ENCODE assay signal across 17 cellular contexts in the genomic region with DNA sequence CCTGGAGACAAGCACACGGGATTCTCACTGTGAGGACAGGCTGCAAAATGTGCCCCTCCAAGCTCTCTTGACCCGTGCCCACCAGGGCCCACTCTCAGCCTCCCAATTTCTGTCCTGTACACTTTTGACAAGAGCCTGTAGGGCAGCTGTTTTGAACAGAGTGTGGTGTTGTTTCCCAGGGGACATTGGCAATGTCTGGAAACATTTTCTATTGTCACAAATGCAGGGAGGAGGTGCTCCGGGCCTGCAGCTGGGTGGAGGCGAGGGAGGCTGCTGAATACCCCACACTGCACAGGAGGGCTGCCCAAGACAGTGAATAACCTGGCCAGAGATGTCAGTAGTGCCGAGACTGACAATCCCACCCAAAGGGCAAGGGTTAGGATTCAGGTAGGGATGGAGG. TPM values are rescaled to one million over a fixed set of nuclear protein-coding genes. Genes with fewer than 3 reads are reported as not detected.
DNase-seq lines count a peak whose midpoint lies in the region; ATAC-seq and TF ChIP-seq lines count a peak whose summit lies in the region.
"Had no signal": no experiment of that assay in that cellular context is flagged by ENCODE, and none has a peak within 500 bp of the region (broad histone marks: within the 10 kb centered on the region; RNA-seq: fewer than 3 reads in every experiment).

No MANE protein-coding gene starts in this region.

- 43% methylated on average over 5 of the region's 5 CpGs for WGBS in suprapubic skin

- no peak for TF ChIP-seq EP300 in suprapubic skin (IDR thresholded peaks at IDR 0.05)

- H3K27me3 ChIP-seq in suprapubic skin, result no peaks in the 10 kb centered on the region
- H3K27me3 ChIP-seq: adrenal gland, esophagus squamous epithelium, hepatocyte had no signal

- DNase-seq in GF-D8 (lab: John Stamatoyannopoulos, UW) (peak; percentile 36), medulla oblongata (ENCODE audit: extremely low spot score) (peak; percentile 74), suprapubic skin (ENCODE audit: low spot score in 2 of 2) (no peak), SIG-M5 treated with dmso at 0.1 percent for 504 hours (lab: John Stamatoyannopoulos, UW; ENCODE audit: unreplicated experiment) (no peak), NCI-H2196 (lab: John Stamatoyannopoulos, UW; ENCODE audit: unreplicated experiment) (no peak), NCI-H2081 (lab: John Stamatoyannopoulos, UW) (no peak)
- DNase-seq: activated CD4-positive, alpha-beta T cell treated with anti-CD3 and anti-CD28 coated beads, Interleukin-2, amount 50 U/mL, for 1 hour; adrenal gland; CD8-positive, alpha-beta T cell; esophagus squamous epithelium; NCI-H1417 treated with DMSO at 0.1 percent for 48 hours; NCI-H526; RPMI8226 had no signal

- H3K36me3 ChIP-seq in suprapubic skin, result peaks cover 6% of the 10 kb centered on the region
- H3K36me3 ChIP-seq: adrenal gland, esophagus squamous epithelium had no signal

- no peak; the same call in 2 of the 3 replicates for ATAC-seq in SK-N-SH treated with all-trans-retinoic acid at 6 μM for 48 hours
- ATAC-seq: CD8-positive, alpha-beta T cell had no signal

- H3K9me3 ChIP-seq in suprapubic skin, result no peaks in the 10 kb centered on the region
- H3K9me3 ChIP-seq: adrenal gland, esophagus squamous epithelium had no signal

- peak overlapping the region; percentile 34 for H3K27ac ChIP-seq in suprapubic skin
- H3K27ac ChIP-seq: hepatocyte had no signal

- H3K4me3 ChIP-seq in suprapubic skin, result no peak overlapping the region
- H3K4me3 ChIP-seq: adrenal gland, coronary artery, esophagus squamous epithelium, hepatocyte, smooth muscle cell had no signal

- TF ChIP-seq CTCF in suprapubic skin (IDR thresholded peaks at IDR 0.05), result no peak

- H3K4me1 ChIP-seq in suprapubic skin, result peaks cover 71% of the 10 kb centered on the region

- TF ChIP-seq POLR2A in suprapubic skin (IDR thresholded peaks at IDR 0.05), result no peak

TF ChIP-seq in SK-N-SH treated with all-trans-retinoic acid at 6 μM for 48 hours, 23 proteins besides CTCF, POLR2A, EP300 and RAD21:
- no peak for TF ChIP-seq PATZ1 (CRISPR knock-in tag; IDR thresholded peaks at IDR 0.05; ENCODE audit: borderline replicate concordance)
- TF ChIP-seq TCF4 (CRISPR knock-in tag; IDR thresholded peaks at IDR 0.05; ENCODE audit: borderline replicate concordance), result no peak
- TF ChIP-seq, protein P1, sequence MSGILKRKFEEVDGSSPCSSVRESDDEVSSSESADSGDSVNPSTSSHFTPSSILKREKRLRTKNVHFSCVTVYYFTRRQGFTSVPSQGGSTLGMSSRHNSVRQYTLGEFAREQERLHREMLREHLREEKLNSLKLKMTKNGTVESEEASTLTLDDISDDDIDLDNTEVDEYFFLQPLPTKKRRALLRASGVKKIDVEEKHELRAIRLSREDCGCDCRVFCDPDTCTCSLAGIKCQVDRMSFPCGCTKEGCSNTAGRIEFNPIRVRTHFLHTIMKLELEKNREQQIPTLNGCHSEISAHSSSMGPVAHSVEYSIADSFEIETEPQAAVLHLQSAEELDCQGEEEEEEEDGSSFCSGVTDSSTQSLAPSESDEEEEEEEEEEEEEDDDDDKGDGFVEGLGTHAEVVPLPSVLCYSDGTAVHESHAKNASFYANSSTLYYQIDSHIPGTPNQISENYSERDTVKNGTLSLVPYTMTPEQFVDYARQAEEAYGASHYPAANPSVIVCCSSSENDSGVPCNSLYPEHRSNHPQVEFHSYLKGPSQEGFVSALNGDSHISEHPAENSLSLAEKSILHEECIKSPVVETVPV (CRISPR knock-in tag; IDR thresholded peaks at IDR 0.05), result no peak
- peak; percentile 39; the same call in 1 of the 2 replicates for TF ChIP-seq ZNF70 (CRISPR knock-in tag; IDR thresholded peaks at IDR 0.05)
- no peak for TF ChIP-seq TOX (CRISPR knock-in tag; IDR thresholded peaks at IDR 0.05; ENCODE audit: borderline replicate concordance)

RNA-seq across cellular contexts. Expression of gene CEP295NL, which starts 10.5 kb away (rescaled TPM):
- 10 to 100 TPM in 1 of 4 donors, 1 to 10 TPM in 3; 2.4 to 11.1 (median 3.5) TPM for total RNA-seq in suprapubic skin

RNA-seq across cellular contexts. Expression of gene TIMP2, which starts 32.7 kb away (rescaled TPM):
- 100 to 1,000 TPM in 1 of 4 donors, 10 to 100 TPM in 3; 48.4 to 114 (median 76.0) TPM for total RNA-seq in suprapubic skin

RNA-seq across cellular contexts. Expression of gene USP36, which starts 51.9 kb away (rescaled TPM):
- total RNA-seq in suprapubic skin, result 100 to 1,000 TPM in 1 of 4 donors, 10 to 100 TPM in 3; 60.1 to 118 (median 74.4) TPM

Comparison
In these comparisons a context has a peak if more than half of its experiments do, and no peak if none do; other contexts are left out.
1. DNase-seq: peak in GF-D8 (single experiment) and medulla oblongata (single experiment); none in suprapubic skin (0 of 2), SIG-M5 treated with dmso at 0.1 percent for 504 hours (single experiment), NCI-H2196 (single experiment) and NCI-H2081 (0 of 2).